9 cellular contexts compared by ENCODE assay signal in genomic region chr21:14273736-14274538, GRCh38. TPM values are rescaled to one million over a fixed set of nuclear protein-coding genes. Genes with fewer than 3 reads are reported as not detected.
A peak's percentile ranks its signal among the peaks of the same experiment; 100 is the strongest.
DNase-seq lines count a peak whose midpoint lies in the region; ATAC-seq and TF ChIP-seq lines count a peak whose summit lies in the region.
"Had no signal": no experiment of that assay in that cellular context is flagged by ENCODE, and none has a peak within 500 bp of the region (broad histone marks: within the 10 kb centered on the region; RNA-seq: fewer than 3 reads in every experiment).

No MANE protein-coding gene starts in this region.

- H3K27ac Mint-ChIP-seq in activated CD4-positive, alpha-beta T cell treated with anti-CD3 and anti-CD28 coated beads for 36 hours, result no peak overlapping the region
- no peak overlapping the region for H3K27ac Mint-ChIP-seq in chondrocyte (ENCODE audit: unreplicated experiment)

- no peak for TF ChIP-seq POLR2A in suprapubic skin (IDR thresholded peaks at IDR 0.05)

- no peak for TF ChIP-seq EP300 in suprapubic skin (IDR thresholded peaks at IDR 0.05)

- no peak for TF ChIP-seq CTCF in chondrocyte (IDR thresholded peaks at IDR 0.05)
- TF ChIP-seq CTCF in suprapubic skin (IDR thresholded peaks at IDR 0.05), result no peak
- TF ChIP-seq CTCF in foreskin fibroblast (IDR thresholded peaks at IDR 0.05; ENCODE audit: low read depth, low read length), result no peak

- H3K27ac ChIP-seq in suprapubic skin, result no peak overlapping the region
- H3K27ac ChIP-seq: SJSA1 had no signal

- CTCF ChIA-PET in activated CD4-positive, alpha-beta T cell treated with anti-CD3 and anti-CD28 coated beads for 36 hours (lab: Charles Lee), result interaction anchor here (0.8 kb wide), 1 partner anchor 14 kb away, joined by 3 read pairs; no protein-coding TSS in a partner anchor

- peaks cover 16% of the 10 kb centered on the region for H3K27me3 ChIP-seq in suprapubic skin
- H3K27me3 ChIP-seq: SJSA1 had no signal

- H3K36me3 Mint-ChIP-seq in activated CD4-positive, alpha-beta T cell treated with anti-CD3 and anti-CD28 coated beads for 36 hours (ENCODE audit: low read depth), result no peaks in the 10 kb centered on the region
- H3K36me3 Mint-ChIP-seq in chondrocyte (ENCODE audit: low read depth), result no peaks in the 10 kb centered on the region

- peaks cover 41% of the 10 kb centered on the region for H3K27me3 Mint-ChIP-seq in activated CD4-positive, alpha-beta T cell treated with anti-CD3 and anti-CD28 coated beads for 36 hours
- H3K27me3 Mint-ChIP-seq in chondrocyte (ENCODE audit: low read depth), result peaks cover 3% of the 10 kb centered on the region

- peak overlapping the region; percentile 56 for H3K4me3 Mint-ChIP-seq in activated CD4-positive, alpha-beta T cell treated with anti-CD3 and anti-CD28 coated beads for 36 hours
- no peak overlapping the region for H3K4me3 Mint-ChIP-seq in chondrocyte (ENCODE audit: unreplicated experiment)

- H3K36me3 ChIP-seq in suprapubic skin, result no peaks in the 10 kb centered on the region
- H3K36me3 ChIP-seq: SJSA1 had no signal

- POLR2A ChIA-PET in activated CD4-positive, alpha-beta T cell treated with anti-CD3 and anti-CD28 coated beads for 36 hours (lab: Charles Lee), result no interaction called here

- in situ Hi-C loops in KBM-7 (cut with MboI; ENCODE audit: low pct_unique_long_range_greater_than_20kb, low sequenced_read_pairs), result no loop called here

- H3K9me3 Mint-ChIP-seq in activated CD4-positive, alpha-beta T cell treated with anti-CD3 and anti-CD28 coated beads for 36 hours (ENCODE audit: low read depth), result no peaks in the 10 kb centered on the region
- no peaks in the 10 kb centered on the region for H3K9me3 Mint-ChIP-seq in chondrocyte (ENCODE audit: low read depth)

- no peaks in the 10 kb centered on the region for H3K9me3 ChIP-seq in suprapubic skin
- H3K9me3 ChIP-seq: SJSA1 had no signal

- intact Hi-C loops in activated CD4-positive, alpha-beta T cell treated with anti-CD3 and anti-CD28 coated beads for 36 hours (cut with DNase I, micrococcal nuclease), result no loop called here

- peak; percentile 37 for DNase-seq in activated CD4-positive, alpha-beta T cell treated with anti-CD3 and anti-CD28 coated beads for 36 hours
- DNase-seq in activated CD4-positive, alpha-beta T cell treated with anti-CD3 and anti-CD28 coated beads for 1 hour, result no peak
- DNase-seq in chondrocyte (ENCODE audit: low spot score) (peak; percentile 90), left kidney (ENCODE audit: low read depth, low spot score) (peak; percentile 51), suprapubic skin (ENCODE audit: low spot score in 2 of 2) (peak; percentile 65 to 78), KBM-7 (no peak), foreskin fibroblast (no peak)

- WGBS in suprapubic skin, result 31% methylated on average over 24 of the region's 39 CpGs

- H3K4me1 ChIP-seq in suprapubic skin, result no peaks in the 10 kb centered on the region
- H3K4me1 ChIP-seq: SJSA1 had no signal

- peak; percentile 51 for ATAC-seq in activated CD4-positive, alpha-beta T cell treated with anti-CD3 and anti-CD28 coated beads for 36 hours
- ATAC-seq in HG02970 (IDR thresholded peaks at IDR 0.05; ENCODE audit: low FRiP score, unreplicated experiment), result no peak

- peaks cover 11% of the 10 kb centered on the region for H3K4me1 Mint-ChIP-seq in activated CD4-positive, alpha-beta T cell treated with anti-CD3 and anti-CD28 coated beads for 36 hours
- no peaks in the 10 kb centered on the region for H3K4me1 Mint-ChIP-seq in chondrocyte (ENCODE audit: low read depth)

- no peak overlapping the region for H3K4me3 ChIP-seq in suprapubic skin
- no peak overlapping the region for H3K4me3 ChIP-seq in foreskin fibroblast (ENCODE audit: low read depth in 1 of 2, low read length in 2 of 2)
- H3K4me3 ChIP-seq: SJSA1 had no signal

RNA-seq across cellular contexts. Expression of gene RBM11, which starts 58.0 kb away (rescaled TPM):
- total RNA-seq in activated CD4-positive, alpha-beta T cell treated with anti-CD3 and anti-CD28 coated beads for 36 hours, result 1 to 10 TPM; 5.1 TPM
- not detected in 3 replicates for total RNA-seq in chondrocyte
- 1 to 10 TPM in 3 of 4 donors, under 1 TPM in 1; 0.38 to 2.9 (median 1.5) TPM for total RNA-seq in suprapubic skin
- total RNA-seq: SJSA1 had no signal

Comparison
In these comparisons a context has a peak if more than half of its experiments do, and no peak if none do; other contexts are left out.
1. DNase-seq: peak in activated CD4-positive, alpha-beta T cell treated with anti-CD3 and anti-CD28 coated beads for 36 hours (single experiment), chondrocyte (single experiment), left kidney (single experiment) and suprapubic skin (2 of 2); none in activated CD4-positive, alpha-beta T cell treated with anti-CD3 and anti-CD28 coated beads for 1 hour (single experiment), KBM-7 (single experiment) and foreskin fibroblast (0 of 2).